1 cellular context compared by ENCODE assay signal in genomic region chrX:155997436-155997835, GRCh38.
TF ChIP-seq lines count a peak whose summit lies in the region.

TSS of gene IL9R (plus strand) at chrX:155997696. CDS start at chrX:155997760, 64 bp downstream.

TF ChIP-seq in GM12878, 131 proteins besides CTCF, POLR2A, EP300 and RAD21 (continued from another document):
- TF ChIP-seq ZBED1 (IDR thresholded peaks at IDR 0.05; ENCODE audit: borderline replicate concordance) (no peak), MEF2A (IDR thresholded peaks at IDR 0.05; ENCODE audit: insufficient read depth, low read depth, low read length) (no peak), GABPA (IDR thresholded peaks at IDR 0.05; ENCODE audit: low read depth) (no peak), KLF5 (IDR thresholded peaks at IDR 0.05; ENCODE audit: partially characterized antibody) (no peak), POLR2AphosphoS2 (IDR thresholded peaks at IDR 0.05; ENCODE audit: low read depth, low read length) (no peak), PAX8 (IDR thresholded peaks at IDR 0.05) (no peak), JUNB (IDR thresholded peaks at IDR 0.05) (no peak), PKNOX1 (IDR thresholded peaks at IDR 0.05) (peak; percentile 75), TAF1 (IDR thresholded peaks at IDR 0.05; ENCODE audit: borderline replicate concordance, low read depth, low read length) (no peak), RAD51 (IDR thresholded peaks at IDR 0.05) (no peak), CEBPB (IDR thresholded peaks at IDR 0.05; ENCODE audit: borderline replicate concordance in 1 of 2, low read depth in 2 of 2, low read length in 2 of 2) (no peak), SPI1 (IDR thresholded peaks at IDR 0.05; ENCODE audit: borderline replicate concordance, insufficient read depth, low read depth, low read length) (no peak), E2F8 (IDR thresholded peaks at IDR 0.05; ENCODE audit: low read depth, partially characterized antibody) (no peak), MXI1 (IDR thresholded peaks at IDR 0.05; ENCODE audit: low read depth, low read length) (no peak), JUND (IDR thresholded peaks at IDR 0.05; ENCODE audit: low read depth, low read length) (no peak), POU2F2 (IDR thresholded peaks at IDR 0.05; ENCODE audit: borderline replicate concordance, low read depth, low read length) (no peak), CBFB (IDR thresholded peaks at IDR 0.05; ENCODE audit: low read depth) (peak; percentile 65; the same call in 1 of the 2 replicates), MEF2B (IDR thresholded peaks at IDR 0.05; ENCODE audit: partially characterized antibody, poor library complexity, severe bottlenecking) (no peak), HDGF (IDR thresholded peaks at IDR 0.05) (no peak), ZNF207 (IDR thresholded peaks at IDR 0.05; ENCODE audit: borderline replicate concordance) (no peak), CHD2 (IDR thresholded peaks at IDR 0.05; ENCODE audit: borderline replicate concordance, low read depth, low read length) (0 out of 2 replicates have a peak, but pooled peaks have one; percentile 21), SMC3 (IDR thresholded peaks at IDR 0.05; ENCODE audit: borderline replicate concordance, low read length) (no peak), SREBF1 (IDR thresholded peaks at IDR 0.05; ENCODE audit: low read length) (no peak), HDAC6 (IDR thresholded peaks at IDR 0.05; ENCODE audit: unreplicated experiment) (no peak), STAT3 (IDR thresholded peaks at IDR 0.05; ENCODE audit: low read depth, low read length) (no peak), STAT1 (conservative IDR thresholded peaks at IDR 0.05) (no peak), ETV6 (conservative IDR thresholded peaks at IDR 0.05 in 1 of 2, IDR thresholded peaks at IDR 0.05 in 1 of 2; ENCODE audit: borderline replicate concordance in 1 of 2, low read depth in 1 of 2) (no peak), IRF5 (IDR thresholded peaks at IDR 0.05; ENCODE audit: borderline replicate concordance) (no peak), EZH2 (IDR thresholded peaks at IDR 0.05; ENCODE audit: borderline replicate concordance, control insufficient read depth, low read depth, low read length) (no peak), SMAD1 (IDR thresholded peaks at IDR 0.05; ENCODE audit: low read depth, partially characterized antibody) (no peak), SKIL (IDR thresholded peaks at IDR 0.05; ENCODE audit: low read depth, poor library complexity, severe bottlenecking) (peak; percentile 84), SP1 (IDR thresholded peaks at IDR 0.05; ENCODE audit: low read depth, low read length) (no peak), SREBF2 (IDR thresholded peaks at IDR 0.05; ENCODE audit: low read length) (no peak), NR2F1 (conservative IDR thresholded peaks at IDR 0.05) (peak; percentile 28; the same call in 1 of the 2 replicates), IKZF2 (IDR thresholded peaks at IDR 0.05) (peak in 1 of 2 experiments; percentile 20; a peak in 1 of 4 replicates), ZNF24 (IDR thresholded peaks at IDR 0.05) (no peak), ZBTB4 (CRISPR knock-in tag; IDR thresholded peaks at IDR 0.05) (no peak), GATAD2B (conservative IDR thresholded peaks at IDR 0.05; ENCODE audit: low read depth) (no peak), ZSCAN29 (IDR thresholded peaks at IDR 0.05) (no peak), NR2C1 (IDR thresholded peaks at IDR 0.05) (no peak), E2F4 (IDR thresholded peaks at IDR 0.05; ENCODE audit: low read depth, low read length) (no peak), TCF12 (IDR thresholded peaks at IDR 0.05; ENCODE audit: low read depth, low read length) (no peak), FOS (IDR thresholded peaks at IDR 0.05; ENCODE audit: borderline replicate concordance, extremely low read depth, insufficient read length) (no peak), ATF7 (IDR thresholded peaks at IDR 0.05; ENCODE audit: low read depth) (peak; percentile 70), ATF3 (IDR thresholded peaks at IDR 0.05; ENCODE audit: borderline replicate concordance, extremely low read depth, low read depth, low read length) (no peak), ZBTB40 (IDR thresholded peaks at IDR 0.05; ENCODE audit: borderline replicate concordance) (no peak), MYC (IDR thresholded peaks at IDR 0.05; ENCODE audit: insufficient read depth, insufficient read length, insufficient replicate concordance, low read length, severe bottlenecking) (no peak), PAX5 (IDR thresholded peaks at IDR 0.05; ENCODE audit: borderline replicate concordance, low read depth, low read length) (no peak), ZZZ3 (IDR thresholded peaks at IDR 0.05; ENCODE audit: control insufficient read depth, insufficient read length, low read depth) (no peak), ESRRA (IDR thresholded peaks at IDR 0.05; ENCODE audit: low read length) (no peak), CHD4 (IDR thresholded peaks at IDR 0.05) (no peak), TCF3 (IDR thresholded peaks at IDR 0.05; ENCODE audit: borderline replicate concordance, insufficient read depth, low read depth, low read length) (no peak)
